Comparison of ENCODE assay signal across 12 cellular contexts in the genomic region with DNA sequence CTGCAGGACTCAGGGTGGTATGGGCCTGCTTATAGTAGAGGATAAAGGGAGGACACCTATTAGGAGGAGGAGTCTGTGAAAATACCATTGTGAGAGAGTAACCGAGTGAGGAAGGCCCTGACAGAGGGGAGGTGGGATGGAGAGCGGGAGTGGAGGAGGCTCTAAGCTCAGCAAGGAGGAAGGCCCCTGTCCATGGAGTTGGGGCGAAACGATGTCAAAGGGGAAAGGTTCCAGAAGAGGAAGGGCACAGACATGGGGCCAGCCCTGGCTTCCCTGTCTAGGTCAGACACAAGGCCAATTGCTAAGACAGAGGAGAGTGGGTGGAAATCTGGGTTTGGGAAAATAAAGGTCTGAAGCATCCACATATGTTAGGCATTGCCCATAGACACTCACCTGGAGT.
"Had no signal": no experiment of that assay in that cellular context is flagged by ENCODE, and none has a peak within 500 bp of the region (broad histone marks: within the 10 kb centered on the region; RNA-seq: fewer than 3 reads in every experiment).

No MANE protein-coding gene starts in this region.

- ATAC-seq: heart left ventricle had no signal

- H3K4me3 ChIP-seq: heart left ventricle, left ventricle myocardium inferior, tibial artery had no signal

- H3K36me3 ChIP-seq: heart left ventricle, left ventricle myocardium inferior, tibial artery had no signal

- H3K27ac ChIP-seq: heart left ventricle, left ventricle myocardium inferior, tibial artery had no signal

- H3K27me3 ChIP-seq: heart left ventricle had no signal

- DNase-seq: activated CD4-positive, alpha-beta T cell treated with anti-CD3 and anti-CD28 coated beads for 1 hour; activated CD4-positive, alpha-beta T cell treated with anti-CD3 and anti-CD28 coated beads, Interleukin-2, amount 50 U/mL, for 48 hours; activated naive CD4-positive, alpha-beta T cell treated with anti-CD3 and anti-CD28 coated beads for 36 hours; anterior cingulate cortex; effector CD4-positive, alpha-beta T cell; heart left ventricle; left ventricle myocardium inferior; mesenchymal stem cell; nephron progenitor cell; SIG-M5; stimulated activated CD4-positive, alpha-beta T cell treated with anti-CD3 and anti-CD28 coated beads, Interleukin-4, amount 100 ng/mL, for 1 hour had no signal

- H3K9me3 ChIP-seq: heart left ventricle, left ventricle myocardium inferior, tibial artery had no signal
